Comparison of ENCODE assay signal across 9 cellular contexts in genomic region chr5:158812381-158812780, GRCh38.
A peak's percentile ranks its signal among the peaks of the same experiment; 100 is the strongest.
DNase-seq lines count a peak whose midpoint lies in the region; ATAC-seq, FAIRE-seq and TF ChIP-seq lines count a peak whose summit lies in the region.
"Had no signal": no experiment of that assay in that cellular context is flagged by ENCODE, and none has a peak within 500 bp of the region (broad histone marks: within the 10 kb centered on the region; RNA-seq: fewer than 3 reads in every experiment).

No MANE protein-coding gene starts in this region.

- no peaks in the 10 kb centered on the region for H3K9me2 ChIP-seq in DOHH2 (replicated peaks; ENCODE audit: control insufficient read depth, low read length)

- WGBS in adrenal gland, 4 donors, result 36 to 53% (median 37%) methylated on average over 6 of the region's 6 CpGs

- no peak for FAIRE-seq in kidney (lab: Jason Lieb, UNC)
- FAIRE-seq: astrocyte had no signal

- no peak for TF ChIP-seq POLR2A in Peyer's patch (IDR thresholded peaks at IDR 0.05)
- no peak for TF ChIP-seq POLR2A in adrenal gland (IDR thresholded peaks at IDR 0.05)

- H3K4me3 ChIP-seq in DOHH2 (ENCODE audit: low read length), result peak overlapping the region; percentile 70
- H3K4me3 ChIP-seq in Peyer's patch, result no peak overlapping the region
- no peak overlapping the region for H3K4me3 ChIP-seq in adrenal gland
- H3K4me3 ChIP-seq in kidney (ENCODE audit: low read length in 2 of 2), result no peak overlapping the region

- H3K9ac ChIP-seq in kidney (ENCODE audit: low read length in 2 of 2), result no peak overlapping the region

- H3K4me2 ChIP-seq in DOHH2 (ENCODE audit: low read length), result peak overlapping the region; percentile 73

- H4K20me1 ChIP-seq in DOHH2 (ENCODE audit: control insufficient read depth, insufficient read depth, low read depth, low read length), result no peaks in the 10 kb centered on the region

- H3K27me3 ChIP-seq in DOHH2 (ENCODE audit: control insufficient read depth, low read length), result no peaks in the 10 kb centered on the region
- H3K27me3 ChIP-seq in Peyer's patch, result no peaks in the 10 kb centered on the region
- no peaks in the 10 kb centered on the region for H3K27me3 ChIP-seq in adrenal gland

- DNase-seq in Peyer's patch, result peak in 2 of 3 donors; percentile 89 to 90
- DNase-seq in adrenal gland, result peak in 6 of 7 donors; percentile 13 to 59 (median 18)
- DNase-seq in stimulated activated CD8-positive, alpha-beta memory T cell treated with anti-CD3 and anti-CD28 coated beads, Interleukin-7, amount 100 ng/mL, for 4 hours (ENCODE audit: low read depth in 2 of 2), result peak; percentile 1 to 10
- DNase-seq in kidney, result no peak
- no peak for DNase-seq in NCI-H510A treated with DMSO at 0.1 percent for 48 hours (lab: John Stamatoyannopoulos, UW)
- no peak for DNase-seq in ureter (ENCODE audit: low spot score)

- H3K9me3 ChIP-seq in DOHH2 (ENCODE audit: control insufficient read depth, insufficient read depth, low read length) (no peaks in the 10 kb centered on the region), Peyer's patch (no peaks in the 10 kb centered on the region), adrenal gland (replicated peaks in 1 of 3) (no peaks in the 10 kb centered on the region), kidney (ENCODE audit: control insufficient read depth in 1 of 2, low read length in 2 of 2) (peaks cover 0 to 1% of the 10 kb centered on the region in 2 donors)

- H3K27ac ChIP-seq in DOHH2 (ENCODE audit: low read depth, low read length) (peak overlapping the region; percentile 89), Peyer's patch (peak overlapping the region in 1 of 4 donors; percentile 64), adrenal gland (no peak overlapping the region), kidney (ENCODE audit: low read depth in 2 of 2, low read length in 2 of 2) (no peak overlapping the region)

- H3K79me2 ChIP-seq in DOHH2 (ENCODE audit: control insufficient read depth, low read length), result peaks cover 25% of the 10 kb centered on the region

- ATAC-seq in GM21723 (IDR thresholded peaks at IDR 0.05; ENCODE audit: unreplicated experiment), result peak; percentile 74

- H3K4me1 ChIP-seq in DOHH2 (ENCODE audit: control insufficient read depth, low read length) (peaks cover 97% of the 10 kb centered on the region), Peyer's patch (peaks cover 0 to 7% (median 2%) of the 10 kb centered on the region in 4 donors), adrenal gland (replicated peaks in 1 of 2) (no peaks in the 10 kb centered on the region), kidney (ENCODE audit: control insufficient read depth in 1 of 2, insufficient read depth in 1 of 2, low read depth in 1 of 2, low read length in 2 of 2) (no peaks in the 10 kb centered on the region)

- H3F3A ChIP-seq in DOHH2 (ENCODE audit: control insufficient read depth, insufficient read depth), result peaks cover 36% of the 10 kb centered on the region

- intact Hi-C loops in adrenal gland (cut with DNase I) (no loop called here), kidney (cut with DNase I) (no loop called here)

- TF ChIP-seq CTCF in DOHH2 (IDR thresholded peaks at IDR 0.05; ENCODE audit: low read depth, low read length, poor library complexity, severe bottlenecking), result no peak
- no peak for TF ChIP-seq CTCF in Peyer's patch (IDR thresholded peaks at IDR 0.05)
- TF ChIP-seq CTCF in adrenal gland (IDR thresholded peaks at IDR 0.05), result no peak
- TF ChIP-seq CTCF in kidney (IDR thresholded peaks at IDR 0.05; ENCODE audit: borderline replicate concordance, extremely low read depth, insufficient read depth), result no peak

- H3K36me3 ChIP-seq in DOHH2 (ENCODE audit: control insufficient read depth, low read length) (peaks cover 11% of the 10 kb centered on the region; the same call in 1 of the 2 replicates), Peyer's patch (no peaks in the 10 kb centered on the region), adrenal gland (replicated peaks in 1 of 2) (no peaks in the 10 kb centered on the region), kidney (ENCODE audit: control insufficient read depth in 1 of 2, insufficient read depth in 2 of 2, low read length in 2 of 2) (no peaks in the 10 kb centered on the region)

Comparison
In these comparisons a context has a peak if more than half of its experiments do, and no peak if none do; other contexts are left out.
1. DNase-seq: peak in Peyer's patch (2 of 3), adrenal gland (6 of 7) and stimulated activated CD8-positive, alpha-beta memory T cell treated with anti-CD3 and anti-CD28 coated beads, Interleukin-7, amount 100 ng/mL, for 4 hours (2 of 2); none in kidney (single experiment), NCI-H510A treated with DMSO at 0.1 percent for 48 hours (single experiment) and ureter (single experiment).